In genomic region chr1:198272492-198272891, GRCh38 we compare ENCODE assay signal across 1 cellular context.
TF ChIP-seq lines count a peak whose summit lies in the region.

No MANE protein-coding gene starts in this region.

TF ChIP-seq in K562, 482 proteins besides CTCF, POLR2A, EP300 and RAD21 (continued from another document):
- no peak for TF ChIP-seq HOMEZ (CRISPR knock-in tag; IDR thresholded peaks at IDR 0.05)
- 0 out of 2 replicates have a peak, but pooled peaks have one; percentile 42 for TF ChIP-seq ARID3A (IDR thresholded peaks at IDR 0.05; ENCODE audit: borderline replicate concordance, low read depth, low read length)
- no peak for TF ChIP-seq E4F1 (CRISPR knock-in tag; IDR thresholded peaks at IDR 0.05; ENCODE audit: borderline replicate concordance)
- peak in 1 of 2 experiments; percentile 29; a peak in 1 of 4 replicates for TF ChIP-seq TRIM24 (IDR thresholded peaks at IDR 0.05)
- 0 out of 2 replicates have a peak, but pooled peaks have one; percentile 34 for TF ChIP-seq SOX6 (IDR thresholded peaks at IDR 0.05)
- no peak for TF ChIP-seq ZNF253 (CRISPR knock-in tag; conservative IDR thresholded peaks at IDR 0.05)
- no peak for TF ChIP-seq GMEB1 (CRISPR knock-in tag; IDR thresholded peaks at IDR 0.05)
- no peak for TF ChIP-seq SAP30 (IDR thresholded peaks at IDR 0.05; ENCODE audit: borderline replicate concordance, insufficient read depth, low read depth, low read length, poor library complexity, severe bottlenecking)
- no peak for TF ChIP-seq ZNF431 (CRISPR knock-in tag; IDR thresholded peaks at IDR 0.05)
- no peak for TF ChIP-seq ZNF274 (IDR thresholded peaks at IDR 0.05; ENCODE audit: borderline replicate concordance, low read depth, low read length)
- no peak for TF ChIP-seq BRF1 (IDR thresholded peaks at IDR 0.05; ENCODE audit: borderline replicate concordance, extremely low read depth, insufficient read length)
- peak; percentile 36; the same call in 1 of the 2 replicates for TF ChIP-seq TEAD4 (IDR thresholded peaks at IDR 0.05; ENCODE audit: low read length)
- no peak for TF ChIP-seq TEAD4 (CRISPR knock-in tag; IDR thresholded peaks at IDR 0.05; ENCODE audit: borderline replicate concordance)
- TF ChIP-seq SRF (CRISPR knock-in tag; IDR thresholded peaks at IDR 0.05) = no peak
- TF ChIP-seq ZNF121 (CRISPR knock-in tag; conservative IDR thresholded peaks at IDR 0.05) = no peak
- TF ChIP-seq THRA (IDR thresholded peaks at IDR 0.05) = no peak
- TF ChIP-seq POLR3A (IDR thresholded peaks at IDR 0.05; ENCODE audit: borderline replicate concordance, extremely low read depth, insufficient read depth, insufficient read length) = no peak
- no peak for TF ChIP-seq NFXL1 (CRISPR knock-in tag; IDR thresholded peaks at IDR 0.05)
- no peak for TF ChIP-seq NONO (IDR thresholded peaks at IDR 0.05; ENCODE audit: low read depth in 2 of 2, low read length in 1 of 2)
- TF ChIP-seq ZNF586 (CRISPR knock-in tag; conservative IDR thresholded peaks at IDR 0.05) = no peak
- no peak for TF ChIP-seq KAT7 (CRISPR knock-in tag; IDR thresholded peaks at IDR 0.05; ENCODE audit: borderline replicate concordance)
